In genomic region chr17:49894761-49895160, GRCh38 we compare ENCODE assay signal across 17 cellular contexts. TPM values are rescaled to one million over a fixed set of nuclear protein-coding genes. Genes with fewer than 3 reads are reported as not detected.
"Had no signal": no experiment of that assay in that cellular context is flagged by ENCODE, and none has a peak within 500 bp of the region (broad histone marks: within the 10 kb centered on the region; RNA-seq: fewer than 3 reads in every experiment).

No MANE protein-coding gene starts in this region.

- H3K27ac ChIP-seq: ovary, stomach had no signal

- H3K27me3 ChIP-seq: ovary had no signal

- ATAC-seq: activated CD8-positive, alpha-beta T cell treated with anti-CD3 and anti-CD28 coated beads, Interleukin-2, amount 10 ng/mL, durations not matched to agents 7 days and 5 days; left cardiac atrium; T-helper 17 cell; WTC11 had no signal

- H3K9me3 Mint-ChIP-seq: activated T-helper 1 cell treated with anti-CD3 and anti-CD28 coated beads, Interleukin-12 subunit alpha, Interleukin-12 subunit beta, Interleukin-2, Interleukin-4 antibody, amounts not matched to agents 30 ng/mL and 10 ng/mL and 1 ng/mL, durations not matched to agents 14 hours and 24 hours and 36 hours; WTC11 had no signal

- H3K36me3 Mint-ChIP-seq: WTC11 had no signal

- H3K4me3 ChIP-seq: ovary, stomach had no signal

- DNase-seq: activated CD4-positive, alpha-beta T cell treated with anti-CD3 and anti-CD28 coated beads for 48 hours; activated CD8-positive, alpha-beta T cell treated with anti-CD3 and anti-CD28 coated beads, Interleukin-2, amount 10 ng/mL, durations not matched to agents 7 days and 5 days; activated naive CD4-positive, alpha-beta T cell; central memory CD4-positive, alpha-beta T cell; cortex of kidney; effector CD8-positive, alpha-beta T cell; glutamatergic neuron; left cardiac atrium; mesenchymal stem cell; ovary; stimulated activated CD4-positive, alpha-beta T cell treated with anti-CD3 and anti-CD28 coated beads, Interleukin-4, amount 100 ng/mL, for 4 hours; stomach; T-helper 17 cell had no signal

- H3K36me3 ChIP-seq: ovary, stomach had no signal

- H3K9me3 ChIP-seq: ovary, stomach had no signal

- H3K4me3 Mint-ChIP-seq: activated CD8-positive, alpha-beta T cell treated with anti-CD3 and anti-CD28 coated beads, Interleukin-2, amount 10 ng/mL, durations not matched to agents 7 days and 5 days; activated T-helper 1 cell treated with anti-CD3 and anti-CD28 coated beads, Interleukin-12 subunit alpha, Interleukin-12 subunit beta, Interleukin-2, Interleukin-4 antibody, amounts not matched to agents 30 ng/mL and 10 ng/mL and 1 ng/mL, durations not matched to agents 14 hours and 24 hours and 36 hours; T-helper 17 cell; WTC11 had no signal

- H3K27ac Mint-ChIP-seq: activated CD8-positive, alpha-beta T cell treated with anti-CD3 and anti-CD28 coated beads, Interleukin-2, amount 10 ng/mL, durations not matched to agents 7 days and 5 days; activated T-helper 1 cell treated with anti-CD3 and anti-CD28 coated beads, Interleukin-12 subunit alpha, Interleukin-12 subunit beta, Interleukin-2, Interleukin-4 antibody, amounts not matched to agents 30 ng/mL and 10 ng/mL and 1 ng/mL, durations not matched to agents 14 hours and 24 hours and 36 hours; T-helper 17 cell; WTC11 had no signal

- H3K4me1 ChIP-seq: stomach had no signal

RNA-seq across cellular contexts. Expression of gene TAC4, which starts 46.9 kb away (rescaled TPM):
- total RNA-seq: activated CD8-positive, alpha-beta T cell treated with anti-CD3 and anti-CD28 coated beads, Interleukin-2, amount 10 ng/mL, durations not matched to agents 7 days and 5 days; activated T-helper 1 cell treated with anti-CD3 and anti-CD28 coated beads, Interleukin-12 subunit alpha, Interleukin-12 subunit beta, Interleukin-2, Interleukin-4 antibody, amounts not matched to agents 30 ng/mL and 10 ng/mL and 1 ng/mL, durations not matched to agents 14 hours and 24 hours and 36 hours; epithelial cell of proximal tubule; left cardiac atrium; ovary; stomach; T-helper 17 cell; WTC11 had no signal
- polyA plus RNA-seq: neural cell, ovary, stomach had no signal
